ENCODE assay signal across 16 cellular contexts in genomic region chr19:14122924-14123323, GRCh38. TPM values are rescaled to one million over a fixed set of nuclear protein-coding genes. Genes with fewer than 3 reads are reported as not detected.
DNase-seq lines count a peak whose midpoint lies in the region; ATAC-seq, FAIRE-seq and TF ChIP-seq lines count a peak whose summit lies in the region.
"Had no signal": no experiment of that assay in that cellular context is flagged by ENCODE, and none has a peak within 500 bp of the region (broad histone marks: within the 10 kb centered on the region; RNA-seq: fewer than 3 reads in every experiment).

No MANE protein-coding gene starts in this region.

- no peak for TF ChIP-seq RAD21 in K562 (CRISPR knock-in tag; conservative IDR thresholded peaks at IDR 0.05 in 1 of 2, IDR thresholded peaks at IDR 0.05 in 1 of 2)

- H3K4me3 Mint-ChIP-seq in Caco-2 (ENCODE audit: unreplicated experiment), result no peak overlapping the region
- H3K4me3 Mint-ChIP-seq in stimulated activated memory B cell treated with anti-CD40 and anti-IgM and Interleukin-4, amounts not matched to agents 10 μg/mL and 1 μg/mL and 100 μg/mL, for 72 hours, result no peak overlapping the region

- H2AFZ ChIP-seq in Karpas-422 (ENCODE audit: low read length) (no peak overlapping the region), K562 (ENCODE audit: low read depth, low read length) (no peak overlapping the region), OCI-LY7 (ENCODE audit: low read length) (no peak overlapping the region)

- H3K4me3 ChIP-seq in Caco-2 (ENCODE audit: low read depth, low read length) (no peak overlapping the region), Karpas-422 (ENCODE audit: low read length) (no peak overlapping the region), K562 (no peak overlapping the region), mucosa of descending colon (no peak overlapping the region), OCI-LY7 (ENCODE audit: low read depth, low read length, poor library complexity, severe bottlenecking) (no peak overlapping the region)
- H3K4me3 ChIP-seq: BLaER1, GM12878 had no signal

- no peak for DNase-seq in Caco-2
- DNase-seq in Karpas-422, result peak; percentile 46
- no peak for DNase-seq in K562 (ENCODE audit: extremely low read depth in 1 of 4, low spot score in 3 of 4)
- no peak for DNase-seq in mucosa of descending colon
- DNase-seq in OCI-LY7 (ENCODE audit: low spot score), result no peak
- DNase-seq: Calu3, DMS79, HCEC 1CT had no signal

- intact Hi-C loops in Caco-2 (cut with micrococcal nuclease; ENCODE audit: unreplicated experiment) (no loop called here), K562 (cut with micrococcal nuclease) (no loop called here), mucosa of descending colon (cut with DNase I, micrococcal nuclease) (no loop called here), OCI-LY7 (cut with micrococcal nuclease; ENCODE audit: unreplicated experiment) (no loop called here)

- peaks cover 8% of the 10 kb centered on the region for H3K4me1 Mint-ChIP-seq in Caco-2 (ENCODE audit: low read depth, unreplicated experiment)
- peaks cover 12% of the 10 kb centered on the region for H3K4me1 Mint-ChIP-seq in stimulated activated memory B cell treated with anti-CD40 and anti-IgM and Interleukin-4, amounts not matched to agents 10 μg/mL and 1 μg/mL and 100 μg/mL, for 72 hours

- no peak for FAIRE-seq in K562 (lab: Jason Lieb, UNC)
- FAIRE-seq: GM12878, GM18507 had no signal

- in situ Hi-C loops in K562 (cut with MboI), result no loop called here

- H3K36me3 ChIP-seq in Caco-2 (ENCODE audit: control insufficient read depth, insufficient read depth, low read length) (peaks cover 1% of the 10 kb centered on the region; the same call in 1 of the 2 replicates), Karpas-422 (ENCODE audit: insufficient read depth, low read length) (peaks cover 10% of the 10 kb centered on the region; the same call in 1 of the 2 replicates), K562 (ENCODE audit: control insufficient read depth, insufficient read depth, low read length) (peaks cover 51% of the 10 kb centered on the region), mucosa of descending colon (ENCODE audit: low read depth) (no peaks in the 10 kb centered on the region), OCI-LY7 (ENCODE audit: insufficient read depth, low read length) (peaks cover 66% of the 10 kb centered on the region)

- 65% methylated on average over 6 of the region's 6 CpGs for WGBS in K562 (ENCODE audit: insufficient coverage, low coverage, missing lambda C conversion rate)

- no peaks in the 10 kb centered on the region for H4K20me1 ChIP-seq in Karpas-422 (ENCODE audit: insufficient read depth, low read depth, low read length)
- no peaks in the 10 kb centered on the region for H4K20me1 ChIP-seq in K562 (replicated peaks; ENCODE audit: control insufficient read depth, insufficient read depth, low read length)
- H4K20me1 ChIP-seq in OCI-LY7 (ENCODE audit: insufficient read depth, low read length), result no peaks in the 10 kb centered on the region
- H4K20me1 ChIP-seq: BLaER1 had no signal

- peak overlapping the region; percentile 4 for H3K27ac Mint-ChIP-seq in Caco-2 (ENCODE audit: unreplicated experiment)
- H3K27ac Mint-ChIP-seq in stimulated activated memory B cell treated with anti-CD40 and anti-IgM and Interleukin-4, amounts not matched to agents 10 μg/mL and 1 μg/mL and 100 μg/mL, for 72 hours, result peak overlapping the region; percentile 11

- peaks cover 13% of the 10 kb centered on the region for H3K4me1 ChIP-seq in Caco-2
- H3K4me1 ChIP-seq in Karpas-422 (ENCODE audit: low read length), result peaks cover 8% of the 10 kb centered on the region
- peaks cover 15 to 20% of the 10 kb centered on the region in 2 experiments; a peak in 4 of 5 replicates for H3K4me1 ChIP-seq in K562 (replicated peaks in 1 of 2; ENCODE audit: control insufficient read depth in 2 of 2, insufficient read depth in 2 of 2, low read length in 2 of 2)
- peaks cover 14% of the 10 kb centered on the region for H3K4me1 ChIP-seq in mucosa of descending colon (ENCODE audit: low read depth)
- H3K4me1 ChIP-seq in OCI-LY7 (ENCODE audit: insufficient read depth, low read length, poor library complexity, severe bottlenecking), result peaks cover 15% of the 10 kb centered on the region

- H3K27me3 Mint-ChIP-seq in Caco-2 (ENCODE audit: insufficient read depth, unreplicated experiment), result no peaks in the 10 kb centered on the region
- no peaks in the 10 kb centered on the region for H3K27me3 Mint-ChIP-seq in stimulated activated memory B cell treated with anti-CD40 and anti-IgM and Interleukin-4, amounts not matched to agents 10 μg/mL and 1 μg/mL and 100 μg/mL, for 72 hours

- no peak overlapping the region for H3K4me2 ChIP-seq in Karpas-422 (ENCODE audit: low read depth, low read length, poor library complexity, severe bottlenecking)
- no peak overlapping the region for H3K4me2 ChIP-seq in K562 (ENCODE audit: insufficient read depth, low read length)
- H3K4me2 ChIP-seq in OCI-LY7 (ENCODE audit: low read length), result no peak overlapping the region
- H3K4me2 ChIP-seq: BLaER1 had no signal

- BruUV-seq in Caco-2 (replicated peaks; lab: Mats Ljungman, UMichigan) (no TSS peak), K562 (replicated peaks; lab: Mats Ljungman, UMichigan) (no TSS peak), OCI-LY7 (replicated peaks; lab: Mats Ljungman, UMichigan) (no TSS peak)

- H3K9me2 ChIP-seq in Karpas-422 (replicated peaks; ENCODE audit: insufficient read depth, low read length), result no peaks in the 10 kb centered on the region
- no peaks in the 10 kb centered on the region for H3K9me2 ChIP-seq in OCI-LY7 (ENCODE audit: insufficient read depth, low read length)

- H3K36me3 Mint-ChIP-seq in Caco-2 (ENCODE audit: insufficient read depth, unreplicated experiment), result peaks cover 52% of the 10 kb centered on the region
- no peaks in the 10 kb centered on the region for H3K36me3 Mint-ChIP-seq in stimulated activated memory B cell treated with anti-CD40 and anti-IgM and Interleukin-4, amounts not matched to agents 10 μg/mL and 1 μg/mL and 100 μg/mL, for 72 hours

- TF ChIP-seq POLR2A in K562 (conservative IDR thresholded peaks at IDR 0.05), result no peak

- H3K79me2 ChIP-seq in Karpas-422 (ENCODE audit: low read length) (no peaks in the 10 kb centered on the region), K562 (ENCODE audit: control insufficient read depth, insufficient read depth, low read length) (no peaks in the 10 kb centered on the region; the same call in 2 of the 3 replicates), OCI-LY7 (ENCODE audit: insufficient read depth, low read depth, low read length) (no peaks in the 10 kb centered on the region)

- H3K27ac ChIP-seq in Karpas-422 (ENCODE audit: low read length) (no peak overlapping the region), K562 (ENCODE audit: extremely low read depth, low read depth, low read length) (no peak overlapping the region), OCI-LY7 (ENCODE audit: low read depth, low read length, poor library complexity, severe bottlenecking) (no peak overlapping the region)
- H3K27ac ChIP-seq: BLaER1 had no signal

- H3K9me1 ChIP-seq in K562 (ENCODE audit: control insufficient read depth, insufficient read depth, low read length), result no peaks in the 10 kb centered on the region

- no peak for TF ChIP-seq EP300 in K562 (IDR thresholded peaks at IDR 0.05; ENCODE audit: low read length)

- CTCF ChIA-PET in Caco-2 (lab: Charles Lee) (interaction anchor here (1.0 kb wide), 1 partner anchor 13 kb away, joined by 9 read pairs; the partner anchor contains the start of gene ASF1B), K562 (lab: Yijun Ruan, JAX; ENCODE audit: low intra/inter-chr PET ratio) (no interaction called here), OCI-LY7 (lab: Charles Lee; ENCODE audit: unreplicated experiment) (no interaction called here)

- TF ChIP-seq CTCF in Caco-2 (IDR thresholded peaks at IDR 0.05; ENCODE audit: insufficient read depth in 1 of 2, low read depth in 1 of 2, low read length in 1 of 2, severe bottlenecking in 1 of 2, unreplicated experiment in 1 of 2) (no peak), K562 (IDR thresholded peaks at IDR 0.05 in 2 of 3, conservative IDR thresholded peaks at IDR 0.05 in 1 of 3; ENCODE audit: insufficient read depth in 2 of 3, low read depth in 1 of 3, low read length in 3 of 3) (no peak), mucosa of descending colon (IDR thresholded peaks at IDR 0.05) (no peak), OCI-LY7 (conservative IDR thresholded peaks at IDR 0.05; ENCODE audit: low read length) (no peak)

- H3K9ac ChIP-seq in Karpas-422 (ENCODE audit: low read length) (no peak overlapping the region), K562 (ENCODE audit: insufficient read depth in 1 of 2, low read depth in 2 of 2, low read length in 2 of 2) (no peak overlapping the region)
- H3K9ac ChIP-seq: BLaER1 had no signal

- H3K27me3 ChIP-seq in Caco-2 (replicated peaks; ENCODE audit: control insufficient read depth, insufficient read depth, low read length) (no peaks in the 10 kb centered on the region), Karpas-422 (ENCODE audit: low read length) (no peaks in the 10 kb centered on the region), K562 (ENCODE audit: control insufficient read depth in 2 of 2, insufficient read depth in 2 of 2, low read length in 2 of 2) (no peaks in the 10 kb centered on the region)
- H3K27me3 ChIP-seq: BLaER1 had no signal

- ATAC-seq in K562, result no peak
- no peak for ATAC-seq in stimulated activated memory B cell treated with anti-CD40 and anti-IgM and Interleukin-4, amounts not matched to agents 10 μg/mL and 1 μg/mL and 100 μg/mL, for 72 hours
- no peak for ATAC-seq in mucosa of descending colon
- no peak for ATAC-seq in HG02759 (IDR thresholded peaks at IDR 0.05; ENCODE audit: unreplicated experiment)
- ATAC-seq: GM12878 had no signal

- no peaks in the 10 kb centered on the region for H3K9me3 Mint-ChIP-seq in Caco-2 (ENCODE audit: unreplicated experiment)
- H3K9me3 Mint-ChIP-seq in stimulated activated memory B cell treated with anti-CD40 and anti-IgM and Interleukin-4, amounts not matched to agents 10 μg/mL and 1 μg/mL and 100 μg/mL, for 72 hours, result no peaks in the 10 kb centered on the region

- H3K9me3 ChIP-seq in Caco-2 (no peaks in the 10 kb centered on the region), Karpas-422 (ENCODE audit: low read length) (no peaks in the 10 kb centered on the region), K562 (replicated peaks; ENCODE audit: control insufficient read depth, insufficient read depth, low read depth, low read length) (no peaks in the 10 kb centered on the region), mucosa of descending colon (no peaks in the 10 kb centered on the region), OCI-LY7 (ENCODE audit: low read length) (no peaks in the 10 kb centered on the region)
- H3K9me3 ChIP-seq: BLaER1 had no signal

- POLR2A ChIA-PET in Caco-2 (lab: Charles Lee) (interaction anchor here (2.1 kb wide), 1 partner anchor 14 kb away, joined by 16 read pairs; the partner anchor contains the start of gene ASF1B), K562 (lab: Yijun Ruan, JAX) (interaction anchor here (1.3 to 2.0 kb wide), 2 partner anchors 9 to 13 kb away, joined by 5 to 9 read pairs; partner anchors contain the start of gene ASF1B), OCI-LY7 (lab: Charles Lee) (interaction anchor here (0.6 kb wide), 1 partner anchor 9 kb away, joined by 3 read pairs; no protein-coding TSS in a partner anchor)

RNA-seq across cellular contexts. Expression of gene PRKACA, which starts 5.4 kb away (rescaled TPM):
- total RNA-seq in Caco-2 (2022) (46.4 and 51.9 TPM in 2 replicates), K562 (2014; rRNA removed) (8.4 and 12.7 TPM in 2 replicates), K562 (2014; rRNA removed; fragmentation: Illumina TruSeq; extraction: Trizol) (10.6 and 13.0 TPM in 2 replicates), K562 (2015; rRNA removed; fragmentation: Illumina TruSeq; extraction: Trizol) (11.9 and 12.2 TPM in 2 replicates), K562 (2021) (57.8 and 63.1 TPM in 2 replicates), mucosa of descending colon (100 to 1,000 TPM in 1 of 3 donors, 10 to 100 TPM in 2; 75.4 to 100 (median 89.1) TPM), OCI-LY7 (2022) (62.0 and 63.7 TPM in 2 replicates)
- total RNA-seq in Karpas-422 (2014; rRNA removed; shearing (Covaris generic); ENCODE audit: low replicate concordance), result 24.0 and 26.5 TPM in 2 replicates
- total RNA-seq in K562 (2011; cell fraction: chromatin; rRNA removed; ENCODE audit: low replicate concordance), result 26.1 and 58.3 TPM in 2 replicates
- total RNA-seq in K562 (2011; cell fraction: nucleolus; rRNA removed), result 30.5 and 42.7 TPM in 2 replicates
- 28.7 and 35.1 TPM in 2 replicates for total RNA-seq in K562 (2011; cell fraction: nucleoplasm; rRNA removed)
- polyA plus RNA-seq in K562 (2011; rRNA removed) (19.9 and 22.9 TPM in 2 replicates), K562 (2014; fragmentation: Illumina TruSeq; extraction: Trizol) (50.6 and 59.4 TPM in 2 replicates), K562 (2014; fragmentation: Nextera tagmentation; extraction: Ambion mirVana) (1 to 10 TPM; 1.2 to 1.7 TPM), K562 (2014; rRNA removed) (37.6 and 39.7 TPM in 2 replicates)
- 18.1 and 22.9 TPM in 2 replicates for polyA plus RNA-seq in K562 (2011; cell fraction: cytosol; rRNA removed)
- polyA plus RNA-seq in K562 (2011; cell fraction: nucleus; rRNA removed), result 9.4 and 10.8 TPM in 2 replicates
- polyA plus RNA-seq in K562 (2012), result 53.1 and 56.7 TPM in 2 replicates
- 16.0 and 20.3 TPM in 2 replicates for polyA minus RNA-seq in K562 (2011; rRNA and poly(A)+ RNA removed)
- 18.1 and 18.7 TPM in 2 replicates for polyA minus RNA-seq in K562 (2011; cell fraction: cytosol; rRNA and poly(A)+ RNA removed)
- polyA minus RNA-seq in K562 (2011; cell fraction: nucleus; rRNA and poly(A)+ RNA removed), result 7.5 and 8.3 TPM in 2 replicates
- 18.0 and 21.1 TPM in 2 replicates for total RNA-seq in OCI-LY7 (2014; rRNA removed; shearing (Covaris generic))

RNA-seq across cellular contexts. Expression of gene ASF1B, which starts 13.5 kb away (rescaled TPM):
- total RNA-seq in Caco-2 (2022), result 37.7 and 40.2 TPM in 2 replicates
- 27.1 and 34.9 TPM in 2 replicates for total RNA-seq in Karpas-422 (2014; rRNA removed; shearing (Covaris generic); ENCODE audit: low replicate concordance)
- 7.9 and 16.6 TPM in 2 replicates for total RNA-seq in K562 (2011; cell fraction: chromatin; rRNA removed; ENCODE audit: low replicate concordance)
- total RNA-seq in K562 (2011; cell fraction: nucleolus; rRNA removed), result 18.7 and 23.9 TPM in 2 replicates
- total RNA-seq in K562 (2011; cell fraction: nucleoplasm; rRNA removed), result 14.1 and 22.4 TPM in 2 replicates
- 54.8 and 85.6 TPM in 2 replicates for total RNA-seq in K562 (2014; rRNA removed)
- 29.4 and 30.7 TPM in 2 replicates for total RNA-seq in K562 (2014; rRNA removed; fragmentation: Illumina TruSeq; extraction: Trizol)
- total RNA-seq in K562 (2015; rRNA removed; fragmentation: Illumina TruSeq; extraction: Trizol), result 38.0 and 39.3 TPM in 2 replicates
- 59.6 and 66.6 TPM in 2 replicates for total RNA-seq in K562 (2021)
- polyA plus RNA-seq in K562 (2011; rRNA removed), result 43.1 and 69.4 TPM in 2 replicates
- polyA plus RNA-seq in K562 (2011; cell fraction: cytosol; rRNA removed), result 75.6 and 117 TPM in 2 replicates
- 22.8 and 25.8 TPM in 2 replicates for polyA plus RNA-seq in K562 (2011; cell fraction: nucleus; rRNA removed)
- 72.6 and 87.5 TPM in 2 replicates for polyA plus RNA-seq in K562 (2012)
- polyA plus RNA-seq in K562 (2014; fragmentation: Illumina TruSeq; extraction: Trizol), result 59.5 and 60.9 TPM in 2 replicates
- polyA plus RNA-seq in K562 (2014; fragmentation: Nextera tagmentation; extraction: Ambion mirVana), result 1 to 10 TPM; 6.0 to 8.0 TPM
- polyA plus RNA-seq in K562 (2014; rRNA removed), result 52.7 and 53.3 TPM in 2 replicates
- polyA minus RNA-seq in K562 (2011; rRNA and poly(A)+ RNA removed), result 19.4 and 39.5 TPM in 2 replicates
- polyA minus RNA-seq in K562 (2011; cell fraction: cytosol; rRNA and poly(A)+ RNA removed), result 43.6 and 47.1 TPM in 2 replicates
- 11.0 and 13.6 TPM in 2 replicates for polyA minus RNA-seq in K562 (2011; cell fraction: nucleus; rRNA and poly(A)+ RNA removed)
- 10 to 100 TPM in 1 of 3 donors, 1 to 10 TPM in 2; 2.4 to 21.7 (median 5.5) TPM for total RNA-seq in mucosa of descending colon
- total RNA-seq in OCI-LY7 (2014; rRNA removed; shearing (Covaris generic)), result 115 and 202 TPM in 2 replicates
- 139 and 143 TPM in 2 replicates for total RNA-seq in OCI-LY7 (2022)

RNA-seq across cellular contexts. Expression of gene SAMD1, which starts 32.4 kb away (rescaled TPM):
- total RNA-seq in Caco-2 (2022) (38.3 and 47.1 TPM in 2 replicates), K562 (2014; rRNA removed) (65.4 and 71.9 TPM in 2 replicates), K562 (2014; rRNA removed; fragmentation: Illumina TruSeq; extraction: Trizol) (15.4 and 16.0 TPM in 2 replicates), K562 (2015; rRNA removed; fragmentation: Illumina TruSeq; extraction: Trizol) (43.5 and 51.7 TPM in 2 replicates), K562 (2021) (85.9 and 96.0 TPM in 2 replicates), mucosa of descending colon (10 to 100 TPM; 39.8 to 61.8 (median 49.6) TPM), OCI-LY7 (2022) (124 and 128 TPM in 2 replicates)
- 31.8 and 81.5 TPM in 2 replicates for total RNA-seq in Karpas-422 (2014; rRNA removed; shearing (Covaris generic); ENCODE audit: low replicate concordance)
- total RNA-seq in K562 (2011; cell fraction: chromatin; rRNA removed; ENCODE audit: low replicate concordance), result 9.8 and 27.6 TPM in 2 replicates
- total RNA-seq in K562 (2011; cell fraction: nucleolus; rRNA removed), result 23.5 and 24.9 TPM in 2 replicates
- 12.7 and 15.1 TPM in 2 replicates for total RNA-seq in K562 (2011; cell fraction: nucleoplasm; rRNA removed)
- polyA plus RNA-seq in K562 (2011; rRNA removed) (14.3 and 14.8 TPM in 2 replicates), K562 (2014; fragmentation: Illumina TruSeq; extraction: Trizol) (45.7 and 48.9 TPM in 2 replicates), K562 (2014; fragmentation: Nextera tagmentation; extraction: Ambion mirVana) (1 to 10 TPM; 2.9 to 3.1 TPM), K562 (2014; rRNA removed) (44.5 and 47.8 TPM in 2 replicates)
- 15.9 and 30.2 TPM in 2 replicates for polyA plus RNA-seq in K562 (2011; cell fraction: cytosol; rRNA removed)
- polyA plus RNA-seq in K562 (2011; cell fraction: nucleus; rRNA removed), result 34.7 and 64.0 TPM in 2 replicates
- 39.1 and 39.7 TPM in 2 replicates for polyA plus RNA-seq in K562 (2012)
- polyA minus RNA-seq in K562 (2011; rRNA and poly(A)+ RNA removed), result 4.1 and 7.6 TPM in 2 replicates
- 22.9 and 32.7 TPM in 2 replicates for polyA minus RNA-seq in K562 (2011; cell fraction: cytosol; rRNA and poly(A)+ RNA removed)
- polyA minus RNA-seq in K562 (2011; cell fraction: nucleus; rRNA and poly(A)+ RNA removed), result 4.8 and 5.0 TPM in 2 replicates
- 116 and 128 TPM in 2 replicates for total RNA-seq in OCI-LY7 (2014; rRNA removed; shearing (Covaris generic))

RNA-seq across cellular contexts. Expression of gene C19orf67, which starts 37.3 kb away (rescaled TPM):
- total RNA-seq in Caco-2 (2022) (not detected in 2 replicates), K562 (2014; rRNA removed) (0.45 and 1.5 TPM in 2 replicates), K562 (2014; rRNA removed; fragmentation: Illumina TruSeq; extraction: Trizol) (0.35 TPM in 1 of 2 replicates, not detected in the other), K562 (2015; rRNA removed; fragmentation: Illumina TruSeq; extraction: Trizol) (0.29 and 0.53 TPM in 2 replicates), K562 (2021) (1.1 and 2.1 TPM in 2 replicates), mucosa of descending colon (under 1 TPM in 1 of 3 donors, not detected in 2; 0.27 TPM), OCI-LY7 (2022) (0.55 and 1.4 TPM in 2 replicates)
- total RNA-seq in Karpas-422 (2014; rRNA removed; shearing (Covaris generic); ENCODE audit: low replicate concordance), result 0.37 and 2.8 TPM in 2 replicates
- 0.83 and 2.1 TPM in 2 replicates for total RNA-seq in K562 (2011; cell fraction: chromatin; rRNA removed; ENCODE audit: low replicate concordance)
- total RNA-seq in K562 (2011; cell fraction: nucleolus; rRNA removed), result 3.7 and 4.5 TPM in 2 replicates
- 1.8 and 2.1 TPM in 2 replicates for total RNA-seq in K562 (2011; cell fraction: nucleoplasm; rRNA removed)
- polyA plus RNA-seq in K562 (2011; rRNA removed) (0.39 and 0.56 TPM in 2 replicates), K562 (2014; fragmentation: Illumina TruSeq; extraction: Trizol) (0.28 and 0.39 TPM in 2 replicates), K562 (2014; fragmentation: Nextera tagmentation; extraction: Ambion mirVana) (not detected), K562 (2014; rRNA removed) (1.8 TPM in 1 of 2 replicates, not detected in the other)
- 0.46 and 0.97 TPM in 2 replicates for polyA plus RNA-seq in K562 (2011; cell fraction: cytosol; rRNA removed)
- 1.2 and 3.8 TPM in 2 replicates for polyA plus RNA-seq in K562 (2011; cell fraction: nucleus; rRNA removed)
- polyA plus RNA-seq in K562 (2012), result 0.62 and 0.68 TPM in 2 replicates
- 0.14 TPM in 1 of 2 replicates, not detected in the other for polyA minus RNA-seq in K562 (2011; rRNA and poly(A)+ RNA removed)
- polyA minus RNA-seq in K562 (2011; cell fraction: cytosol; rRNA and poly(A)+ RNA removed), result not detected in 2 replicates
- polyA minus RNA-seq in K562 (2011; cell fraction: nucleus; rRNA and poly(A)+ RNA removed), result 1.5 and 3.0 TPM in 2 replicates
- total RNA-seq in OCI-LY7 (2014; rRNA removed; shearing (Covaris generic)), result 1.0 and 2.6 TPM in 2 replicates
- total RNA-seq: A673, Calu3, G401, GM12878, H4 had no signal

RNA-seq across cellular contexts. Expression of gene MISP3, which starts 50.3 kb away (rescaled TPM):
- total RNA-seq in Caco-2 (2022), result 5.2 TPM in 2 replicates
- total RNA-seq in Karpas-422 (2014; rRNA removed; shearing (Covaris generic); ENCODE audit: low replicate concordance), result 0.71 and 4.2 TPM in 2 replicates
- 1.7 and 5.3 TPM in 2 replicates for total RNA-seq in K562 (2011; cell fraction: chromatin; rRNA removed; ENCODE audit: low replicate concordance)
- total RNA-seq in K562 (2011; cell fraction: nucleolus; rRNA removed), result 5.5 and 5.7 TPM in 2 replicates
- total RNA-seq in K562 (2011; cell fraction: nucleoplasm; rRNA removed), result 4.1 and 5.0 TPM in 2 replicates
- total RNA-seq in K562 (2014; rRNA removed), result 3.1 and 3.9 TPM in 2 replicates
- total RNA-seq in K562 (2014; rRNA removed; fragmentation: Illumina TruSeq; extraction: Trizol), result 0.69 and 0.73 TPM in 2 replicates
- total RNA-seq in K562 (2015; rRNA removed; fragmentation: Illumina TruSeq; extraction: Trizol), result 1.6 and 1.9 TPM in 2 replicates
- 1.9 and 2.9 TPM in 2 replicates for total RNA-seq in K562 (2021)
- polyA plus RNA-seq in K562 (2011; rRNA removed), result 1.2 and 2.1 TPM in 2 replicates
- polyA plus RNA-seq in K562 (2011; cell fraction: cytosol; rRNA removed), result 2.1 and 3.0 TPM in 2 replicates
- polyA plus RNA-seq in K562 (2011; cell fraction: nucleus; rRNA removed), result 8.6 and 12.9 TPM in 2 replicates
- 3.6 and 4.2 TPM in 2 replicates for polyA plus RNA-seq in K562 (2012)
- polyA plus RNA-seq in K562 (2014; fragmentation: Illumina TruSeq; extraction: Trizol), result 2.6 and 3.2 TPM in 2 replicates
- under 1 TPM; 0.25 to 0.37 TPM for polyA plus RNA-seq in K562 (2014; fragmentation: Nextera tagmentation; extraction: Ambion mirVana)
- polyA plus RNA-seq in K562 (2014; rRNA removed), result 5.4 and 5.6 TPM in 2 replicates
- not detected in 2 replicates for polyA minus RNA-seq in K562 (2011; rRNA and poly(A)+ RNA removed)
- 0.91 TPM in 1 of 2 replicates, not detected in the other for polyA minus RNA-seq in K562 (2011; cell fraction: cytosol; rRNA and poly(A)+ RNA removed)
- 1.8 and 1.9 TPM in 2 replicates for polyA minus RNA-seq in K562 (2011; cell fraction: nucleus; rRNA and poly(A)+ RNA removed)
- 10 to 100 TPM; 13.6 to 34.2 (median 32.9) TPM for total RNA-seq in mucosa of descending colon
- 3.3 and 6.4 TPM in 2 replicates for total RNA-seq in OCI-LY7 (2014; rRNA removed; shearing (Covaris generic))
- 3.9 TPM in 2 replicates for total RNA-seq in OCI-LY7 (2022)
